ENCODE assay signal across 1 cellular context in genomic region chr21:44734026-44734745, GRCh38.
TF ChIP-seq lines count a peak whose summit lies in the region.

No MANE protein-coding gene starts in this region.

TF ChIP-seq in H1, 55 proteins besides CTCF, POLR2A, EP300 and RAD21:
- no peak for TF ChIP-seq CBX5 (IDR thresholded peaks at IDR 0.05; ENCODE audit: low read depth, low read length)
- no peak for TF ChIP-seq CHD7 (IDR thresholded peaks at IDR 0.05; ENCODE audit: insufficient replicate concordance, low read length)
- TF ChIP-seq RBBP5 (IDR thresholded peaks at IDR 0.05; ENCODE audit: borderline replicate concordance, low read depth, low read length) = no peak
- TF ChIP-seq GABPA (IDR thresholded peaks at IDR 0.05; ENCODE audit: borderline replicate concordance, insufficient read depth, low read length) = no peak
- no peak for TF ChIP-seq CBX8 (IDR thresholded peaks at IDR 0.05; ENCODE audit: borderline replicate concordance, low read depth, low read length)
- no peak for TF ChIP-seq TEAD4 (IDR thresholded peaks at IDR 0.05; ENCODE audit: low read depth, low read length)
- TF ChIP-seq EGR1 (IDR thresholded peaks at IDR 0.05; ENCODE audit: borderline replicate concordance, low read depth, low read length) = no peak
- no peak for TF ChIP-seq JUN (IDR thresholded peaks at IDR 0.05; ENCODE audit: low read depth, low read length)
- TF ChIP-seq, protein P1, sequence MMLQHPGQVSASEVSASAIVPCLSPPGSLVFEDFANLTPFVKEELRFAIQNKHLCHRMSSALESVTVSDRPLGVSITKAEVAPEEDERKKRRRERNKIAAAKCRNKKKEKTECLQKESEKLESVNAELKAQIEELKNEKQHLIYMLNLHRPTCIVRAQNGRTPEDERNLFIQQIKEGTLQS (IDR thresholded peaks at IDR 0.05; ENCODE audit: insufficient read depth, low read depth, low read length) = no peak
- no peak for TF ChIP-seq BRCA1 (IDR thresholded peaks at IDR 0.05; ENCODE audit: low read depth, low read length)
- no peak for TF ChIP-seq KDM4A (IDR thresholded peaks at IDR 0.05; ENCODE audit: low read depth, low read length, severe bottlenecking)
- no peak for TF ChIP-seq SP4 (IDR thresholded peaks at IDR 0.05; ENCODE audit: low read length)
- TF ChIP-seq RFX5 (IDR thresholded peaks at IDR 0.05; ENCODE audit: borderline replicate concordance, low read depth, low read length) = no peak
- TF ChIP-seq NRF1 (IDR thresholded peaks at IDR 0.05; ENCODE audit: low read depth, low read length) = no peak
- TF ChIP-seq, protein P2, sequence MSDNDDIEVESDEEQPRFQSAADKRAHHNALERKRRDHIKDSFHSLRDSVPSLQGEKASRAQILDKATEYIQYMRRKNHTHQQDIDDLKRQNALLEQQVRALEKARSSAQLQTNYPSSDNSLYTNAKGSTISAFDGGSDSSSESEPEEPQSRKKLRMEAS (IDR thresholded peaks at IDR 0.05) = no peak
- no peak for TF ChIP-seq SP2 (IDR thresholded peaks at IDR 0.05; ENCODE audit: low read length)
